ENCODE assay signal across 10 cellular contexts in the genomic region with DNA sequence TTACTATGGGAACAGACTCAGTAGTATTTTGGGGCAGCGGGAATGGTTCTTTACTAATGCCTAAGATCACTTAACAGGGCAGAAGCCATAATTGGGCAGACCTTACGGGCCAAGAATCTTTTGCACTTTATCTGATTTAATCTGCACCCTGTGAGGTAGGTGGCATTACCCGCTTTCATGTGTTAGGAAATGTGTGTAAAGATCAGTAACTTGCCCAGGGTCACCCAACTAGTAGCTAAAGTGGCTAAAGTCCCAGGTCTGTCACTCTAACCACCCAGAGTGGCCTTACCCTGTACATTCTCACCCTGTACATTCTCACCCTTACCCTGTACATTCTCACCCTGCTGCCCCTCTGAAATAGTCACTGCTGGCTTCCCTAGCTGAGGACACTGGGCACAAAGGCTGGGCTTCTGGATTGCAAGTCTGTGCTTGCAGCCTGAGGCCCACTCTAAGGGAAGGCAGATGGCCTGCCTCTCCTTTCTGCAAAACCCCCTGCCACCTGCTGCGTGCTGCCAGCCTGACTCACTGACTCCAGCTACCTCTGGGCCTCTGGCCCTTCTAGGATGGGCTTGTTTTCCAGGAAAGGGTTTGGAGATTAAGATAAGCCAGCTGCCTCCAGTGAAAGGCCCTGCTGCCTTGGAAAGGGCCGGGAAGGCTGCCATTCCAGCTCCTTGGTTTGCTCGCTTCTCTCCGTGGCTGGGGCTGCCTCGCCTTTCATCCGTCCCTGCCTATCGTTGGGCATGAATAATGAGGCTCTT. TPM values are rescaled to one million over a fixed set of nuclear protein-coding genes. Genes with fewer than 3 reads are reported as not detected.
DNase-seq lines count a peak whose midpoint lies in the region; TF ChIP-seq lines count a peak whose summit lies in the region.
"Had no signal": no experiment of that assay in that cellular context is flagged by ENCODE, and none has a peak within 500 bp of the region (broad histone marks: within the 10 kb centered on the region; RNA-seq: fewer than 3 reads in every experiment).

No MANE protein-coding gene starts in this region.

- no peak for TF ChIP-seq POLR2A in spleen (IDR thresholded peaks at IDR 0.05)

- H3K9me3 ChIP-seq in spleen, result no peaks in the 10 kb centered on the region

- peaks cover 0 to 14% (median 2%) of the 10 kb centered on the region in 6 donors for H3K4me1 ChIP-seq in spleen

- H3K27me3 ChIP-seq in spleen (replicated peaks in 1 of 7), result no peaks in the 10 kb centered on the region

- H3K27ac ChIP-seq in temporal lobe (ENCODE audit: low read depth, low read length) (peak overlapping the region; percentile 25), spleen (no peak overlapping the region)
- H3K27ac ChIP-seq: epithelial cell of prostate had no signal

- no peaks in the 10 kb centered on the region for H3K36me3 ChIP-seq in spleen

- DNase-seq in NCI-H1694 treated with DMSO at 0.1 percent for 48 hours (lab: John Stamatoyannopoulos, UW) (peak; percentile 80), amniotic epithelial cell (ENCODE audit: low read depth) (peak; percentile 50), hypothalamus (lab: John Stamatoyannopoulos, UW) (peak in 26 of 51 donors; percentile 3 to 57 (median 23)), spleen (no peak), kidney glomerular epithelial cell (lab: John Stamatoyannopoulos, UW) (no peak)
- DNase-seq in stimulated activated CD4-positive, alpha-beta T cell treated with anti-CD3 and anti-CD28 coated beads, Interleukin-2, amount 100 ng/mL, for 24 hours, result no peak
- DNase-seq: activated T-cell treated with anti-CD3 and anti-CD28 coated beads, Interleukin-2, amount 50 U/mL, for 4 hours; naive B cell had no signal

- no peak for TF ChIP-seq CTCF in spleen (IDR thresholded peaks at IDR 0.05 in 8 of 11, conservative IDR thresholded peaks at IDR 0.05 in 3 of 11)

- intact Hi-C loops in spleen (cut with DNase I; ENCODE audit: low total_unique reads), result no loop called here

- WGBS in spleen, 5 donors, result 68 to 77% (median 74%) methylated on average over 10 of the region's 10 CpGs

- H3K4me3 ChIP-seq in spleen, result no peak overlapping the region

RNA-seq across cellular contexts. Expression of a gene that starts 37.5 kb away (rescaled TPM):
- total RNA-seq in temporal lobe, result 0.25 TPM
- 10 to 100 TPM in 6 of 7 donors, 1 to 10 TPM in 1; 9.1 to 26.2 (median 15.0) TPM for total RNA-seq in spleen
- 10 to 100 TPM in 1 of 3 donors, 1 to 10 TPM in 2; 4.1 to 15.9 (median 4.1) TPM for polyA plus RNA-seq in spleen

Comparison
In these comparisons a context has a peak if more than half of its experiments do, and no peak if none do; other contexts are left out.
1. DNase-seq: peak in NCI-H1694 treated with DMSO at 0.1 percent for 48 hours (single experiment), amniotic epithelial cell (single experiment) and hypothalamus (26 of 51); none in stimulated activated CD4-positive, alpha-beta T cell treated with anti-CD3 and anti-CD28 coated beads, Interleukin-2, amount 100 ng/mL, for 24 hours (0 of 2), spleen (single experiment) and kidney glomerular epithelial cell (single experiment).